In the genomic region with DNA sequence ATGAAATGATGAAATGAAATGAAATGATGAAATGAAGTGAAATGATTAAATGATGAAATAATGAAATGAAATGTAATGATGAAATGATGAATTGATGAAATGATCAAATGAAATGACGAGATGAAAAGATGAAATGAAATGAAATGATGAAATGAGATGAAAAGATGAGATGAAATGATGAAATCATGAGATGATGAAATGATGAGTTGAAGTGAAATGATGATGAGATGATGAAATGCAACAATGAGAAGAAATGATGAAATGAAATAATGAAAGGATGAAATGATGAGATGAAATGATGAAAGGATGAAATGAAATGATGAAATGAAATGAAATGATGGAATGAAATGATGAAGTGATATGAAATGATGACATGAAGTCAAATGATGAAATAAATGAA, we compare ENCODE assay signal across 7 cellular contexts.
A peak's percentile ranks its signal among the peaks of the same experiment; 100 is the strongest.
DNase-seq lines count a peak whose midpoint lies in the region; ATAC-seq, FAIRE-seq and TF ChIP-seq lines count a peak whose summit lies in the region.
"Not testable (repeated sequence)": the region's sequence is repeated elsewhere in the genome, so short reads cannot be mapped to it uniquely, and the experiment has no call there.

No MANE protein-coding gene starts in this region.

- H3K4me2 ChIP-seq in PC-9; K562 (ENCODE audit: insufficient read depth, low read length): not testable (repeated sequence)

- in situ Hi-C loops in Caki2 (cut with HindIII; ENCODE audit: low pct_unique_long_range_greater_than_20kb, low sequenced_read_pairs): not testable (repeated sequence)
- in situ Hi-C loops in K562 (cut with MboI): loop anchor here (25.0 kb wide), 1 partner anchor 942 kb away; no protein-coding TSS in a partner anchor

- WGBS in K562 (ENCODE audit: insufficient coverage, low coverage, missing lambda C conversion rate): 75% methylated on average over 1 of the region's 1 CpG

- not testable (repeated sequence) for H3K9ac ChIP-seq in K562 (ENCODE audit: insufficient read depth in 1 of 2, low read depth in 2 of 2, low read length in 2 of 2)

- not testable (repeated sequence) for H4K20me1 ChIP-seq in PC-9 (ENCODE audit: insufficient read depth); K562 (replicated peaks; ENCODE audit: control insufficient read depth, insufficient read depth, low read length)

- not testable (repeated sequence) for FAIRE-seq in K562 (lab: Jason Lieb, UNC)

- intact Hi-C loops in PC-9 (cut with micrococcal nuclease; ENCODE audit: unreplicated experiment); K562 (cut with micrococcal nuclease): not testable (repeated sequence)

- not testable (repeated sequence) for H3K27ac ChIP-seq in HEK293 (ENCODE audit: extremely low read depth, low read depth, low read length); K562 (ENCODE audit: extremely low read depth, low read depth, low read length)
- H3K27ac ChIP-seq in PC-9: peak overlapping the region; percentile 9; the same call in 1 of the 2 replicates

- not testable (repeated sequence) for H3K9me1 ChIP-seq in K562 (ENCODE audit: control insufficient read depth, insufficient read depth, low read length)

- H3K27me3 ChIP-seq in PC-9 (ENCODE audit: insufficient read depth, low read depth); K562 (ENCODE audit: control insufficient read depth in 2 of 2, insufficient read depth in 2 of 2, low read length in 2 of 2): not testable (repeated sequence)

- H3K4me3 ChIP-seq in HEK293 (ENCODE audit: low read depth, low read length); PC-9; K562: not testable (repeated sequence)

- not testable (repeated sequence) for TF ChIP-seq RAD21 in K562 (CRISPR knock-in tag; conservative IDR thresholded peaks at IDR 0.05 in 1 of 2, IDR thresholded peaks at IDR 0.05 in 1 of 2)

- TF ChIP-seq POLR2A in K562 (conservative IDR thresholded peaks at IDR 0.05): not testable (repeated sequence)

- not testable (repeated sequence) for H3K4me1 ChIP-seq in HEK293 (ENCODE audit: control insufficient read depth, insufficient read depth, low read length); PC-9 (replicated peaks; ENCODE audit: insufficient read depth); K562 (replicated peaks in 1 of 2; ENCODE audit: control insufficient read depth in 2 of 2, insufficient read depth in 2 of 2, low read length in 2 of 2)

- not testable (repeated sequence) for H3K79me2 ChIP-seq in PC-9 (ENCODE audit: low read depth); K562 (ENCODE audit: control insufficient read depth, insufficient read depth, low read length)

- DNase-seq in Caki2 (ENCODE audit: low read depth) (peak; percentile 0), PC-9 (peak in 1 of 2 experiments; percentile 18), amniotic epithelial cell (ENCODE audit: low read depth) (peak; percentile 2), left kidney (ENCODE audit: low read depth, low spot score) (peak; percentile 1), myocyte (ENCODE audit: low read depth) (peak; percentile 0)
- DNase-seq in K562 (ENCODE audit: extremely low read depth in 1 of 4, low spot score in 3 of 4): not testable (repeated sequence)

- not testable (repeated sequence) for H3K9me3 ChIP-seq in HEK293 (ENCODE audit: control insufficient read depth, insufficient read depth, low read depth, low read length); PC-9 (ENCODE audit: insufficient read depth, low read depth); K562 (replicated peaks; ENCODE audit: control insufficient read depth, insufficient read depth, low read depth, low read length)

- H3K36me3 ChIP-seq in HEK293 (ENCODE audit: control insufficient read depth in 2 of 2, insufficient read depth in 1 of 2, low read length in 2 of 2); PC-9 (ENCODE audit: low read depth); K562 (ENCODE audit: control insufficient read depth, insufficient read depth, low read length): not testable (repeated sequence)

- ATAC-seq in K562: not testable (repeated sequence)

- BruUV-seq in PC-9 (replicated peaks; lab: Mats Ljungman, UMichigan); K562 (replicated peaks; lab: Mats Ljungman, UMichigan): not testable (repeated sequence)

- H3K9me2 ChIP-seq in PC-9 (ENCODE audit: insufficient read depth): not testable (repeated sequence)

- TF ChIP-seq CTCF in HEK293 (tag by site-specific recombination; IDR thresholded peaks at IDR 0.05); PC-9 (conservative IDR thresholded peaks at IDR 0.05); K562 (IDR thresholded peaks at IDR 0.05 in 2 of 3, conservative IDR thresholded peaks at IDR 0.05 in 1 of 3; ENCODE audit: insufficient read depth in 2 of 3, low read depth in 1 of 3, low read length in 3 of 3): not testable (repeated sequence)

- CTCF ChIA-PET in HEK293 (lab: Yijun Ruan, JAX); PC-9 (lab: Charles Lee); K562 (lab: Yijun Ruan, JAX; ENCODE audit: low intra/inter-chr PET ratio): not testable (repeated sequence)

- POLR2A ChIA-PET in HEK293 (lab: Yijun Ruan, JAX); PC-9 (lab: Charles Lee; ENCODE audit: unreplicated experiment); K562 (lab: Yijun Ruan, JAX): not testable (repeated sequence)

- not testable (repeated sequence) for TF ChIP-seq EP300 in K562 (IDR thresholded peaks at IDR 0.05; ENCODE audit: low read length)

- not testable (repeated sequence) for H2AFZ ChIP-seq in PC-9; K562 (ENCODE audit: low read depth, low read length)

- H3F3A ChIP-seq in PC-9 (ENCODE audit: insufficient read depth, low read depth): not testable (repeated sequence)

TF ChIP-seq in HEK293, 187 proteins besides CTCF, POLR2A, EP300 and RAD21:
- peak; percentile 58 for TF ChIP-seq ZNF366 (tag by site-specific recombination; conservative IDR thresholded peaks at IDR 0.05)
- peak; percentile 84 for TF ChIP-seq ATF2 (tag by site-specific recombination; IDR thresholded peaks at IDR 0.05; ENCODE audit: low read depth)
- peak; percentile 41 for TF ChIP-seq ZBTB17 (tag by site-specific recombination; IDR thresholded peaks at IDR 0.05)
- TF ChIP-seq PRDM1 (tag by site-specific recombination; IDR thresholded peaks at IDR 0.05): 0 out of 2 replicates have a peak, but pooled peaks have one; percentile 12

TF ChIP-seq in K562, 482 proteins besides CTCF, POLR2A, EP300 and RAD21:
- TF ChIP-seq CEBPG (CRISPR knock-in tag; IDR thresholded peaks at IDR 0.05); ATF3 (CRISPR knock-in tag; conservative IDR thresholded peaks at IDR 0.05): not testable (repeated sequence)
- TF ChIP-seq CEBPG (tag; conservative IDR thresholded peaks at IDR 0.05 in 1 of 2, IDR thresholded peaks at IDR 0.05 in 1 of 2): peak; percentile 58 to 71
- 0 out of 2 replicates have a peak, but pooled peaks have one; percentile 62 for TF ChIP-seq ZNF24 (IDR thresholded peaks at IDR 0.05)
- TF ChIP-seq ATF3 (IDR thresholded peaks at IDR 0.05): peak; percentile 77
- TF ChIP-seq TRIM24 (IDR thresholded peaks at IDR 0.05): peak; percentile 99
- TF ChIP-seq CEBPB (tag; IDR thresholded peaks at IDR 0.05): peak; percentile 78
